Comparison of ENCODE assay signal across 15 cellular contexts in the genomic region with DNA sequence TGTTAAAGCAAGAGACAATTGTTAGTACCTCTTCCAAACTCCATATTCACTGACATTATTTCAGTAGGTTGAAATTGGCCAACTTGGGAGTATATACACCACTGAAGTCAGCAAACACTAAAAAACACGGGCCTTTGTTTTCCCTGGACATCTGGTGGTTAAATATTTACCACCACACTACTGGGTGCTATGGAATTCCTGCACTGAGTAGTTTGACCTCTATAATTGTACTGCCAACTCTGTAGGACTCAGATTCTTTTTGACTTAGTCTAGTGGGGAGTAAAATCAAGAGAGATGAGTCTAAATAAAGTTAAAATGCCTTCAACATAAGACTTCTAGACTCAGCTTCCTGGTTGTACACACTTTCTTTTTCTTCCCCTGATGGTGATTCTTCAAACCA. TPM values are rescaled to one million over a fixed set of nuclear protein-coding genes. Genes with fewer than 3 reads are reported as not detected.
DNase-seq lines count a peak whose midpoint lies in the region; ATAC-seq and TF ChIP-seq lines count a peak whose summit lies in the region.
"Had no signal": no experiment of that assay in that cellular context is flagged by ENCODE, and none has a peak within 500 bp of the region (broad histone marks: within the 10 kb centered on the region; RNA-seq: fewer than 3 reads in every experiment).

No MANE protein-coding gene starts in this region.

- POLR2A ChIA-PET in Caco-2 (lab: Charles Lee) = no interaction called here

- H3K27me3 Mint-ChIP-seq in Caco-2 (ENCODE audit: insufficient read depth, unreplicated experiment) (no peaks in the 10 kb centered on the region), chondrocyte (ENCODE audit: low read depth) (no peaks in the 10 kb centered on the region), memory B cell (no peaks in the 10 kb centered on the region)

- H3K4me3 Mint-ChIP-seq in Caco-2 (ENCODE audit: unreplicated experiment) (peak overlapping the region; percentile 20), chondrocyte (ENCODE audit: unreplicated experiment) (no peak overlapping the region), memory B cell (no peak overlapping the region)
- H3K4me3 Mint-ChIP-seq: stimulated activated naive CD8-positive, alpha-beta T cell treated with anti-CD3 and anti-CD28 coated beads, Interleukin-15, Interleukin-2, amounts not matched to agents 100 ng/mL and 50 ng/mL, for 24 hours had no signal

- DNase-seq in Caco-2 (peak in 1 of 2 experiments; percentile 63), LNCaP clone FGC (ENCODE audit: low read depth) (peak; percentile 22), chondrocyte (ENCODE audit: low spot score) (no peak), memory B cell (ENCODE audit: low spot score in 2 of 2) (no peak), NCI-H748 treated with DMSO at 0.1 percent for 48 hours (lab: John Stamatoyannopoulos, UW) (no peak)
- no peak for DNase-seq in activated CD8-positive, alpha-beta memory T cell treated with anti-CD3 and anti-CD28 coated beads, Interleukin-2, amount 50 U/mL, for 48 hours
- no peak for DNase-seq in stimulated activated CD4-positive, alpha-beta T cell treated with anti-CD3 and anti-CD28 coated beads, Interleukin-1b, Interleukin-23, amount 100 ng/mL, for 48 hours
- DNase-seq: mesendoderm; NCI-H2107; Peyer's patch; psoas muscle; stimulated activated CD4-positive, alpha-beta T cell treated with anti-CD3 and anti-CD28 coated beads, Interleukin-4, amount 100 ng/mL, for 4 hours had no signal

- no peaks in the 10 kb centered on the region for H3K9me3 Mint-ChIP-seq in Caco-2 (ENCODE audit: unreplicated experiment)
- no peaks in the 10 kb centered on the region for H3K9me3 Mint-ChIP-seq in chondrocyte (ENCODE audit: low read depth)
- H3K9me3 Mint-ChIP-seq in memory B cell = no peaks in the 10 kb centered on the region
- H3K9me3 Mint-ChIP-seq: activated naive CD4-positive, alpha-beta T cell treated with anti-CD3 and anti-CD28 coated beads, Interleukin-2, amount 50 U/mL, for 72 hours; stimulated activated naive CD8-positive, alpha-beta T cell treated with anti-CD3 and anti-CD28 coated beads, Interleukin-15, Interleukin-2, amounts not matched to agents 100 ng/mL and 50 ng/mL, for 24 hours had no signal

- intact Hi-C loops in Caco-2 (cut with micrococcal nuclease; ENCODE audit: unreplicated experiment) = loop anchor here (1.0 to 5.0 kb wide), 3 partner anchors 8 to 503 kb away; a partner anchor contains a TSS

- H3K9me3 ChIP-seq in Caco-2 = no peaks in the 10 kb centered on the region
- H3K9me3 ChIP-seq: Peyer's patch, psoas muscle had no signal

- H3K4me1 ChIP-seq in Caco-2 = peaks cover 44% of the 10 kb centered on the region
- H3K4me1 ChIP-seq: psoas muscle had no signal

- ATAC-seq in memory B cell (ENCODE audit: low read depth) = no peak
- no peak for ATAC-seq in GM21360 (IDR thresholded peaks at IDR 0.05; ENCODE audit: unreplicated experiment)
- ATAC-seq: activated naive CD4-positive, alpha-beta T cell treated with anti-CD3 and anti-CD28 coated beads, Interleukin-2, amount 50 U/mL, for 72 hours; psoas muscle had no signal

- no peaks in the 10 kb centered on the region for H3K27me3 ChIP-seq in Caco-2 (replicated peaks; ENCODE audit: control insufficient read depth, insufficient read depth, low read length)
- H3K27me3 ChIP-seq: Peyer's patch had no signal

- H3K4me1 Mint-ChIP-seq in Caco-2 (ENCODE audit: low read depth, unreplicated experiment) (peaks cover 38% of the 10 kb centered on the region), chondrocyte (ENCODE audit: low read depth) (peaks cover 34% of the 10 kb centered on the region), memory B cell (peaks cover 25% of the 10 kb centered on the region)

- CTCF ChIA-PET in Caco-2 (lab: Charles Lee) = no interaction called here

- no TSS peak for BruUV-seq in Caco-2 (replicated peaks; lab: Mats Ljungman, UMichigan)

- H3K4me3 ChIP-seq in Caco-2 (ENCODE audit: low read depth, low read length) (no peak overlapping the region), LNCaP clone FGC (ENCODE audit: low read depth, low read length) (no peak overlapping the region)
- H3K4me3 ChIP-seq: Peyer's patch, psoas muscle had no signal

- TF ChIP-seq CTCF in Caco-2 (IDR thresholded peaks at IDR 0.05; ENCODE audit: insufficient read depth in 1 of 2, low read depth in 1 of 2, low read length in 1 of 2, severe bottlenecking in 1 of 2, unreplicated experiment in 1 of 2) (no peak), LNCaP clone FGC (IDR thresholded peaks at IDR 0.05; ENCODE audit: control insufficient read depth, extremely low read depth, insufficient read depth) (no peak), chondrocyte (IDR thresholded peaks at IDR 0.05) (no peak)

- H3K36me3 Mint-ChIP-seq in Caco-2 (ENCODE audit: insufficient read depth, unreplicated experiment) (no peaks in the 10 kb centered on the region), chondrocyte (ENCODE audit: low read depth) (no peaks in the 10 kb centered on the region), memory B cell (no peaks in the 10 kb centered on the region)
- H3K36me3 Mint-ChIP-seq: activated naive CD4-positive, alpha-beta T cell treated with anti-CD3 and anti-CD28 coated beads, Interleukin-2, amount 50 U/mL, for 72 hours had no signal

- H3K27ac Mint-ChIP-seq in Caco-2 (ENCODE audit: unreplicated experiment) (no peak overlapping the region), chondrocyte (ENCODE audit: unreplicated experiment) (peak overlapping the region; percentile 83), memory B cell (peak overlapping the region; percentile 29)
- H3K27ac Mint-ChIP-seq: activated naive CD4-positive, alpha-beta T cell treated with anti-CD3 and anti-CD28 coated beads, Interleukin-2, amount 50 U/mL, for 72 hours; stimulated activated naive CD8-positive, alpha-beta T cell treated with anti-CD3 and anti-CD28 coated beads, Interleukin-15, Interleukin-2, amounts not matched to agents 100 ng/mL and 50 ng/mL, for 24 hours had no signal

- H3K36me3 ChIP-seq in Caco-2 (ENCODE audit: control insufficient read depth, insufficient read depth, low read length) = no peaks in the 10 kb centered on the region
- H3K36me3 ChIP-seq: Peyer's patch had no signal

RNA-seq across cellular contexts. Expression of a gene that starts 41.3 kb away (rescaled TPM):
- total RNA-seq in Caco-2 (2022) (190 and 207 TPM in 2 replicates), chondrocyte (157 to 261 TPM (median 247 TPM) in 3 replicates)
